In the genomic region with DNA sequence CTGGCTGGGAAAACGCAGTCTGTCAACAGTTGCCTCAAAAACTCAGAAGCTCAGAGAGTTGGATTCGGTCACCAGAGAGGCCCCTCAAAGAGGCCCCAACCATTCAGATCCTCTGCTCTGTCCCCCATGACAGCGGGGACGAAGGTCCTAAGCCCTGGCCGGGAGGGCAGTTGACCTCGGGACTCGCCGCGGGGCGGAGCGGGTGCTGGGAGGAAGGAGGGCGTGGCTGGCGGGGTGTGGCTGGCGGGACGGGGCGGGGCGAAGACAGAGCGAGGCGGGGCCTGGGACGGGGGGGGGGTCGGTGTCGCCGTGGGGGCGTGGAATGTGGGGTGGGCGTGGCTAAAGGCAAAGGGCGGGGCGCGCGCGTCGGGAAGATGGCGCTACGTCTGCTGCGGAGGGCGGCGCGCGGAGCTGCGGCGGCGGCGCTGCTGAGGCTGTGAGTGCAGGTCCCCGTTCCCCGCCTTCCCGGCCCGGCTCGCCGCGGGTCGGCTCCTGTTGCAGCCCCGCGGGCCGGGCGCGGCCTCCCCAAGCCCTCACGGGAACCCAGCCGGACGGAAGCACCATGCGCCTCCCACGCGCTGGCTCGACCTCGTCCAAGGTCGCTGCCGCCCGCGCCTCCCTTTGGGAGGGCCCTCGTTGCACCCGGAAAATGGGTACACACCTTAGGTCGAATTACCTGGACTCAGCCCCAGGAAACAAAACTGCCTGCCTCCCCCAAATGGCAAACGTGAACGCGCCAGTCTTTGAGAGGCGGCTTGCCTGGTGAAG, we compare ENCODE assay signal across 8 cellular contexts. TPM values are rescaled to one million over a fixed set of nuclear protein-coding genes. Genes with fewer than 3 reads are reported as not detected.
DNase-seq lines count a peak whose midpoint lies in the region; ATAC-seq lines count a peak whose summit lies in the region.

TSS of gene CLYBL (plus strand) at position 369 of the 768 bp plus-strand sequence.

- no peak within 1 kb of the TSS for H3K23ac ChIP-seq in mesendoderm (ENCODE audit: low read length)

- no peak within 1 kb of the TSS for H2AK5ac ChIP-seq in mesendoderm (ENCODE audit: low read length)

- no peaks in the 10 kb centered on the region for H3K36me3 ChIP-seq in CD4-positive, CD25-positive, alpha-beta regulatory T cell (ENCODE audit: control insufficient read depth, insufficient read depth, low read length)
- H3K36me3 ChIP-seq in effector memory CD4-positive, alpha-beta T cell (ENCODE audit: control insufficient read depth, insufficient read depth, low read length), result no peaks in the 10 kb centered on the region
- no peaks in the 10 kb centered on the region for H3K36me3 ChIP-seq in mesendoderm (ENCODE audit: control insufficient read depth, insufficient read depth, low read length)

- peak; percentile 86 to 89 for ATAC-seq in CD4-positive, CD25-positive, alpha-beta regulatory T cell (ENCODE audit: low read depth in 2 of 2)
- ATAC-seq in GM19351 (IDR thresholded peaks at IDR 0.05; ENCODE audit: unreplicated experiment) (peak; percentile 76), HG03469 (IDR thresholded peaks at IDR 0.05; ENCODE audit: unreplicated experiment) (peak; percentile 58)

- no peaks in the 10 kb centered on the region for H3K79me2 ChIP-seq in mesendoderm (ENCODE audit: control insufficient read depth, insufficient read depth, low read length)

- H3K18ac ChIP-seq in mesendoderm (ENCODE audit: low read length), result peak within 1 kb of the TSS; percentile 65

- H3K27ac ChIP-seq in CD4-positive, CD25-positive, alpha-beta regulatory T cell (ENCODE audit: insufficient read depth, low read length, poor library complexity, severe bottlenecking), result peak within 1 kb of the TSS; percentile 82
- H3K27ac ChIP-seq in effector memory CD4-positive, alpha-beta T cell (ENCODE audit: insufficient read depth, low read length, poor library complexity, severe bottlenecking), result peak within 1 kb of the TSS; percentile 84
- no peak within 1 kb of the TSS for H3K27ac ChIP-seq in mesendoderm (ENCODE audit: low read depth, low read length)

- H3K36me3 Mint-ChIP-seq in CD4-positive, CD25-positive, alpha-beta regulatory T cell, result peaks cover 6% of the 10 kb centered on the region

- H2BK15ac ChIP-seq in mesendoderm (replicated peaks; ENCODE audit: low read depth), result no peak within 1 kb of the TSS

- H3K9ac ChIP-seq in mesendoderm (ENCODE audit: low read length), result peak within 1 kb of the TSS; percentile 74

- H3K4me1 Mint-ChIP-seq in CD4-positive, CD25-positive, alpha-beta regulatory T cell, result peaks cover 10 to 67% (median 49%) of the 10 kb centered on the region in 4 donors

- WGBS in mesendoderm (ENCODE audit: extremely low coverage, insufficient coverage, low lambda C conversion rate), result no CpG with 5 or more reads among the region's 74 CpGs

- H3K4me1 ChIP-seq in CD4-positive, CD25-positive, alpha-beta regulatory T cell (ENCODE audit: control insufficient read depth, insufficient read depth, low read length, poor library complexity, severe bottlenecking), result peaks cover 20% of the 10 kb centered on the region
- H3K4me1 ChIP-seq in effector memory CD4-positive, alpha-beta T cell (ENCODE audit: control insufficient read depth, insufficient read depth, low read length, poor library complexity, severe bottlenecking), result peaks cover 8% of the 10 kb centered on the region
- no peaks in the 10 kb centered on the region for H3K4me1 ChIP-seq in mesendoderm (ENCODE audit: control insufficient read depth, low read depth, low read length)

- no peak within 1 kb of the TSS for H4K5ac ChIP-seq in mesendoderm (ENCODE audit: low read length)

- H3K4me3 Mint-ChIP-seq in CD4-positive, CD25-positive, alpha-beta regulatory T cell, result peak within 1 kb of the TSS; percentile 89 to 97 (median 92)

- H3K79me1 ChIP-seq in mesendoderm (ENCODE audit: low read length), result peaks cover 2% of the 10 kb centered on the region

- peak within 1 kb of the TSS; percentile 89 for H3K4me2 ChIP-seq in mesendoderm (ENCODE audit: low read length)

- peaks cover 4% of the 10 kb centered on the region for H3K27me3 Mint-ChIP-seq in CD4-positive, CD25-positive, alpha-beta regulatory T cell

- DNase-seq in CD4-positive, CD25-positive, alpha-beta regulatory T cell, result peak; percentile 85 to 91 (median 88)
- DNase-seq in NCI-H82 treated with DMSO at 0.1 percent for 48 hours (lab: John Stamatoyannopoulos, UW; ENCODE audit: unreplicated experiment) (peak; percentile 75), mesendoderm (peak; percentile 90)
- peak; percentile 81 to 84 for DNase-seq in activated CD8-positive, alpha-beta memory T cell treated with anti-CD3 and anti-CD28 coated beads for 4 hours (ENCODE audit: low read depth in 2 of 2)
- peak; percentile 80 to 89 (median 86) for DNase-seq in effector memory CD4-positive, alpha-beta T cell
- DNase-seq in stimulated activated CD8-positive, alpha-beta memory T cell treated with anti-CD3 and anti-CD28 coated beads, Interleukin-15, amount 100 ng/mL, for 1 hour (ENCODE audit: low read depth), result peak; percentile 85

- peak within 1 kb of the TSS; percentile 80 to 90 (median 90) for H3K27ac Mint-ChIP-seq in CD4-positive, CD25-positive, alpha-beta regulatory T cell

- H2BK5ac ChIP-seq in mesendoderm (ENCODE audit: low read length), result no peak within 1 kb of the TSS

- no peaks in the 10 kb centered on the region for H3K27me3 ChIP-seq in CD4-positive, CD25-positive, alpha-beta regulatory T cell (ENCODE audit: control insufficient read depth, insufficient read depth, low read length)
- H3K27me3 ChIP-seq in effector memory CD4-positive, alpha-beta T cell (replicated peaks; ENCODE audit: control insufficient read depth, insufficient read depth, low read length, poor library complexity, severe bottlenecking), result no peaks in the 10 kb centered on the region
- no peaks in the 10 kb centered on the region for H3K27me3 ChIP-seq in mesendoderm (ENCODE audit: insufficient read depth, low read length, poor library complexity)

- peak within 1 kb of the TSS; percentile 88 for H3K4me3 ChIP-seq in CD4-positive, CD25-positive, alpha-beta regulatory T cell (ENCODE audit: low read depth, low read length)
- H3K4me3 ChIP-seq in effector memory CD4-positive, alpha-beta T cell (ENCODE audit: insufficient read depth, low read depth, low read length, poor library complexity, severe bottlenecking), result peak within 1 kb of the TSS; percentile 86
- peak within 1 kb of the TSS; percentile 63 for H3K4me3 ChIP-seq in mesendoderm (ENCODE audit: low read length)

- H2BK120ac ChIP-seq in mesendoderm (ENCODE audit: low read depth, low read length), result no peak within 1 kb of the TSS

- peak within 1 kb of the TSS; percentile 95 for H3K56ac ChIP-seq in mesendoderm (ENCODE audit: low read length)

- no peak within 1 kb of the TSS for H4K8ac ChIP-seq in mesendoderm (ENCODE audit: low read depth, low read length)

- H3K4ac ChIP-seq in mesendoderm (ENCODE audit: low read depth, low read length), result peak within 1 kb of the TSS; percentile 92

- H3K9me3 ChIP-seq in CD4-positive, CD25-positive, alpha-beta regulatory T cell (ENCODE audit: control insufficient read depth in 2 of 2, low read length in 2 of 2), result no peaks in the 10 kb centered on the region
- no peaks in the 10 kb centered on the region for H3K9me3 ChIP-seq in effector memory CD4-positive, alpha-beta T cell (ENCODE audit: control insufficient read depth, low read length)

- H3K9me3 Mint-ChIP-seq in CD4-positive, CD25-positive, alpha-beta regulatory T cell, result no peaks in the 10 kb centered on the region

RNA-seq across cellular contexts. Expression of gene CLYBL, which starts in this region (rescaled TPM):
- 12.0 TPM for total RNA-seq in CD4-positive, CD25-positive, alpha-beta regulatory T cell
- polyA plus RNA-seq in CD4-positive, CD25-positive, alpha-beta regulatory T cell, result 10 to 100 TPM; 15.3 to 17.7 (median 16.6) TPM
- polyA plus RNA-seq in mesendoderm (2013, experiment 1 of 2), result 3.6 TPM
- polyA plus RNA-seq in mesendoderm (2013, experiment 2 of 2), result 4.2 TPM
